In the genomic region with DNA sequence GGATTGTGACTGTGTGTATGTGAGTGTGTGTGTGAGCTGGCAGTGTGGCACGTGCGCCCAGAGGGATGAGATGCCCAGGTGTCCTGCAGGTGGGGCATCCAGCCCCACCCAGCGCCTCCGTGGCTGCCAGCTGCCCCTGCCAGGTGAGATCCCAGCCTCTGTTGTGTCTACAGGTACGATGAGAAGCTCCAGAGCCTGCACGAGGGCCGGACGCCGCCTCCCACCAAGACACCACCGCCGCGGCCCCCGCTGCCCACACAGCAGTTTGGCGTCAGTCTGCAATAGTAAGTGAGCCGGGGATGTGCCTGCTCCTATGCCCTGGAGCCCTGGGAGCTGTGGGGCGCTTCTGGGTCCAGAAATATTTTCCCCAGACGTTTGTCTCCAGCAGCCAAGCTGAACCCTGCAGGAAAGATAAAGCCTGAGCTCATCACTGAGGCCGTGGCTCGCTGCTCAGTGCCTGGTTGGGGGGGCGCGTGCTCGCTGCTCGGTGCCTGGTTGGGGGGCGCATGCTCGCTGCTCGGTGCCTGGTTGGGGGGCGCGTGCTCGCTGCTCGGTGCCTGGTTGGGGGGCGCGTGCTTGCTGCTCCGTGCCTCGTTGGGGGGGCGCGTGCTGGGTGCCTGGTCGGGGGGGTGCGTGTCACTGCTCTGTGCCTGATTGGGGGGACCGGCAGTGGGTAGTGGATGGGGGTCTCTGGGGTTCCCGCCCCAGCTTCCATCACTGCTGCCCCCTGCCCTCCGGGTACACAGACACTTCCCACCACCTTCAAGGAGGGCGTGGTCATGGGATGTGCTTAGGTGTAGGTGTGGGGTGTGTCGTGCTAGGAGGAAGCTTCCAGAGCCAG, we compare ENCODE assay signal across 20 cellular contexts.
"Had no signal": no experiment of that assay in that cellular context is flagged by ENCODE, and none has a peak within 500 bp of the region (broad histone marks: within the 10 kb centered on the region; RNA-seq: fewer than 3 reads in every experiment).

No MANE protein-coding gene starts in this region.

- ATAC-seq: foreskin keratinocyte; naive thymus-derived CD4-positive, alpha-beta T cell; pancreas; stimulated activated naive CD8-positive, alpha-beta T cell treated with anti-CD3 and anti-CD28 coated beads, Interleukin-15, Interleukin-2, amounts not matched to agents 100 U/mL and 50 U/mL, for 24 hours had no signal

- DNase-seq: effector CD4-positive, alpha-beta T cell; endodermal cell; erythroblast; foreskin keratinocyte; head of caudate nucleus; mammary epithelial cell; naive thymus-derived CD4-positive, alpha-beta T cell; nucleus accumbens; retina; small intestine; stimulated activated CD4-positive, alpha-beta T cell treated with anti-CD3 and anti-CD28 coated beads, Interleukin-2, amount 100 ng/mL, for 48 hours; stimulated activated naive CD8-positive, alpha-beta T cell treated with anti-CD3 and anti-CD28 coated beads, Interleukin-15, Interleukin-2, amounts not matched to agents 100 U/mL and 50 U/mL, for 24 hours; thyroid gland had no signal

- H3K4me3 ChIP-seq: coronary artery, hepatocyte, pancreas, prostate gland, suprapubic skin, thyroid gland had no signal

- H3K4me1 ChIP-seq: foreskin keratinocyte, pancreas, prostate gland had no signal

- H3K27ac ChIP-seq: coronary artery, foreskin keratinocyte, hepatocyte, pancreas, prostate gland, suprapubic skin, thyroid gland had no signal

- H3K27me3 ChIP-seq: foreskin keratinocyte, hepatocyte, pancreas, suprapubic skin, thyroid gland had no signal

- FAIRE-seq: endothelial cell of umbilical vein, pancreas, small intestine, urothelium cell line had no signal

- H3K36me3 ChIP-seq: prostate gland, suprapubic skin had no signal

- H3K9me3 ChIP-seq: pancreas, prostate gland, suprapubic skin, thyroid gland had no signal
